In genomic region chr17:63276376-63276775, GRCh38 we compare ENCODE assay signal across 15 cellular contexts.
DNase-seq lines count a peak whose midpoint lies in the region; TF ChIP-seq lines count a peak whose summit lies in the region.
"Had no signal": no experiment of that assay in that cellular context is flagged by ENCODE, and none has a peak within 500 bp of the region (broad histone marks: within the 10 kb centered on the region; RNA-seq: fewer than 3 reads in every experiment).

No MANE protein-coding gene starts in this region.

- no peak overlapping the region for H3K4me3 ChIP-seq in ACC112 (ENCODE audit: low read depth, low read length)

- no peaks in the 10 kb centered on the region for H3K27me3 ChIP-seq in ACC112 (ENCODE audit: insufficient read depth, low read length)
- H3K27me3 ChIP-seq in H9 (ENCODE audit: insufficient read depth, low read length) = no peaks in the 10 kb centered on the region

- H3K4me2 ChIP-seq in H9 (ENCODE audit: insufficient read depth, insufficient read length, low read length) = no peak overlapping the region

- no peaks in the 10 kb centered on the region for H3K79me1 ChIP-seq in H9 (ENCODE audit: insufficient read depth, low read depth, low read length, poor library complexity, severe bottlenecking)

- H2BK5ac ChIP-seq in H9 (ENCODE audit: insufficient read length, low read length) = no peak overlapping the region

- H4K8ac ChIP-seq in H9 (replicated peaks; ENCODE audit: insufficient read length, low read depth, low read length) = no peak overlapping the region

- no peak overlapping the region for H4K5ac ChIP-seq in H9 (ENCODE audit: insufficient read length, low read depth, low read length)

- no peak for TF ChIP-seq CTCF in brain (conservative IDR thresholded peaks at IDR 0.05)
- TF ChIP-seq CTCF in nephron (IDR thresholded peaks at IDR 0.05; ENCODE audit: unreplicated experiment in 3 of 3) = no peak
- no peak for TF ChIP-seq CTCF in glutamatergic neuron (IDR thresholded peaks at IDR 0.05; ENCODE audit: partially characterized antibody, unreplicated experiment)
- no peak for TF ChIP-seq CTCF in H9 (conservative IDR thresholded peaks at IDR 0.05)

- H2BK20ac ChIP-seq in H9 (ENCODE audit: low read depth, low read length, poor library complexity, severe bottlenecking) = no peak overlapping the region

- H3K36me3 Mint-ChIP-seq in brain = peaks cover 67% of the 10 kb centered on the region
- peaks cover 32% of the 10 kb centered on the region for H3K36me3 Mint-ChIP-seq in nephron (ENCODE audit: low read depth)
- peaks cover 4% of the 10 kb centered on the region for H3K36me3 Mint-ChIP-seq in glutamatergic neuron (ENCODE audit: unreplicated experiment)
- no peaks in the 10 kb centered on the region for H3K36me3 Mint-ChIP-seq in H9 (ENCODE audit: insufficient read depth in 1 of 3, low read depth in 3 of 3)

- peaks cover 7% of the 10 kb centered on the region; the same call in 1 of the 2 replicates for H3K36me3 ChIP-seq in ACC112 (ENCODE audit: insufficient read depth, low read length)

- H3K27ac Mint-ChIP-seq in brain = peak overlapping the region in 3 of 5 experiments; percentile 16 to 88 (median 78)
- peak overlapping the region; percentile 15 to 59 (median 41) for H3K27ac Mint-ChIP-seq in nephron
- H3K27ac Mint-ChIP-seq in glutamatergic neuron (ENCODE audit: unreplicated experiment) = no peak overlapping the region
- no peak overlapping the region for H3K27ac Mint-ChIP-seq in H9
- H3K27ac Mint-ChIP-seq: CD4-positive, alpha-beta T cell had no signal

- H3K4me1 ChIP-seq in ACC112 (ENCODE audit: control insufficient read depth, insufficient read depth, low read length, unreplicated experiment) (peaks cover 72% of the 10 kb centered on the region), H9 (ENCODE audit: insufficient read depth, low read length) (no peaks in the 10 kb centered on the region)

- H3K27me3 Mint-ChIP-seq in brain (peaks cover 1% of the 10 kb centered on the region), nephron (ENCODE audit: low read depth) (no peaks in the 10 kb centered on the region), glutamatergic neuron (ENCODE audit: unreplicated experiment) (peaks cover 2% of the 10 kb centered on the region), H9 (ENCODE audit: low read depth) (no peaks in the 10 kb centered on the region)
- H3K27me3 Mint-ChIP-seq: CD4-positive, alpha-beta T cell had no signal

- H3K18ac ChIP-seq in H9 (ENCODE audit: insufficient read length, low read depth, low read length) = no peak overlapping the region

- no peak overlapping the region for H2BK12ac ChIP-seq in H9 (ENCODE audit: insufficient read length, low read depth, low read length)

- H3K9me3 Mint-ChIP-seq in brain = peaks cover 0 to 17% (median 11%) of the 10 kb centered on the region in 5 experiments
- peaks cover 13% of the 10 kb centered on the region for H3K9me3 Mint-ChIP-seq in nephron
- no peaks in the 10 kb centered on the region for H3K9me3 Mint-ChIP-seq in glutamatergic neuron (ENCODE audit: unreplicated experiment)
- no peaks in the 10 kb centered on the region; a peak in 1 of 5 replicates for H3K9me3 Mint-ChIP-seq in H9
- H3K9me3 Mint-ChIP-seq: CD4-positive, alpha-beta T cell had no signal

- peaks cover 2% of the 10 kb centered on the region for H4K20me1 ChIP-seq in H9 (ENCODE audit: control insufficient read depth, insufficient read depth, insufficient read length)

- H3K4me3 Mint-ChIP-seq in brain (no peak overlapping the region), nephron (no peak overlapping the region), glutamatergic neuron (ENCODE audit: unreplicated experiment) (no peak overlapping the region), H9 (no peak overlapping the region)
- H3K4me3 Mint-ChIP-seq: CD4-positive, alpha-beta T cell had no signal

- H3T11ph ChIP-seq in H9 (ENCODE audit: low read length) = no peak overlapping the region

- H3K79me2 ChIP-seq in ACC112 (ENCODE audit: control insufficient read depth, insufficient read depth, low read length, unreplicated experiment) (peaks cover 20% of the 10 kb centered on the region), H9 (ENCODE audit: insufficient read depth, low read length) (no peaks in the 10 kb centered on the region)

- H3K4ac ChIP-seq in H9 (ENCODE audit: low read depth, low read length) = no peak overlapping the region

- H3K4me1 Mint-ChIP-seq in brain (peaks cover 46% of the 10 kb centered on the region), nephron (peaks cover 29% of the 10 kb centered on the region), glutamatergic neuron (ENCODE audit: low read depth, unreplicated experiment) (no peaks in the 10 kb centered on the region), H9 (peaks cover 8 to 10% of the 10 kb centered on the region in 2 experiments; a peak in 3 of 4 replicates)

- no peak overlapping the region for H3K56ac ChIP-seq in H9 (ENCODE audit: insufficient read length, low read depth, low read length)

- H2AFZ ChIP-seq in ACC112 (ENCODE audit: low read length, unreplicated experiment) (no peak overlapping the region), H9 (ENCODE audit: low read length) (no peak overlapping the region)

- H3K23ac ChIP-seq in H9 (ENCODE audit: insufficient read length, low read depth, low read length) = no peak overlapping the region

- H2BK120ac ChIP-seq in H9 (ENCODE audit: low read depth, low read length, poor library complexity, severe bottlenecking) = no peak overlapping the region

- H2BK15ac ChIP-seq in H9 (ENCODE audit: low read depth, low read length) = no peak overlapping the region

- H3K27ac ChIP-seq in ACC112 (ENCODE audit: low read depth, low read length) (peak overlapping the region; percentile 93), H9 (ENCODE audit: insufficient read length, low read depth, low read length) (no peak overlapping the region)

- H2AK5ac ChIP-seq in H9 (ENCODE audit: insufficient read length, low read length) = no peak overlapping the region

- no peak overlapping the region for H4K91ac ChIP-seq in H9 (ENCODE audit: insufficient read length, low read depth, low read length)

- H3K23me2 ChIP-seq in H9 (ENCODE audit: insufficient read length, low read depth, low read length, poor library complexity, severe bottlenecking) = peaks cover 2% of the 10 kb centered on the region

- DNase-seq in LHCN-M2 (ENCODE audit: low read depth) (peak; percentile 63), glutamatergic neuron (no peak), DMS53 (lab: John Stamatoyannopoulos, UW) (no peak), H9 (no peak)
- DNase-seq in activated effector memory CD4-positive, alpha-beta T cell treated with anti-CD3 and anti-CD28 coated beads, Interleukin-2, amount 50 U/mL, for 16 hours = no peak
- DNase-seq: CD4-positive, alpha-beta T cell; DMS79 treated with DMSO at 0.1 percent for 48 hours; Karpas-422; NCI-H187 treated with DMSO at 0.1 percent for 48 hours; NCI-H446 treated with DMSO at 0.1 percent for 48 hours; NCI-H774; SIG-M5 had no signal

- no peak overlapping the region for H3K14ac ChIP-seq in H9 (ENCODE audit: insufficient read depth, low read length)

- no peak overlapping the region for H3K9ac ChIP-seq in H9 (ENCODE audit: extremely low read depth, insufficient read length, low read length)

- H3K9me3 ChIP-seq in H9 (ENCODE audit: control insufficient read depth, low read depth, low read length) = no peaks in the 10 kb centered on the region

Comparison
In these comparisons a context has a peak if more than half of its experiments do, and no peak if none do; other contexts are left out.
1. H3K27ac Mint-ChIP-seq: peak in brain (3 of 5) and nephron (3 of 3); none in glutamatergic neuron (single experiment) and H9 (0 of 3).